In the genomic region with DNA sequence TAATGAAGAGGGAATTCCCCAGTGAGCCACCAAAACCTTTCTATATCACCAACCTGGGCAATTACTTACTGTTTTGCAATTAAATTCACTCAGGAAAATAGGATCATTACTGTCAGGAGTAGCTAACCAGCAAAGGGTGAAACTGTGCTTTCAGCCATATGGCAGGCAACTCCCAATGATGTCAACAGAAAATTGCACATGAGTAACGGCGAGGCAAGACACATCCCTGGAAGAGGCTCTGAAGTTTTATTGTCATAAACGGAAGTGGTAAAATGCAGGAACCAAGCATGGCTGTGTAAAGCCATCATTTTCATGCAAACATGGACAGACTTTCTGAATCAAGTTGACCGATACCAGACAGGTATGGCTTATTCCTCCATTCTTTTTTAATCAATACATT, we compare ENCODE assay signal across 25 cellular contexts.
DNase-seq lines count a peak whose midpoint lies in the region; ATAC-seq, FAIRE-seq and TF ChIP-seq lines count a peak whose summit lies in the region.
"Had no signal": no experiment of that assay in that cellular context is flagged by ENCODE, and none has a peak within 500 bp of the region (broad histone marks: within the 10 kb centered on the region; RNA-seq: fewer than 3 reads in every experiment).

No MANE protein-coding gene starts in this region.

- TF ChIP-seq CTCF in nephron progenitor cell (IDR thresholded peaks at IDR 0.05) = no peak

- H3K4me3 Mint-ChIP-seq in nephron progenitor cell = no peak overlapping the region

- peaks cover 3% of the 10 kb centered on the region for H3K27me3 Mint-ChIP-seq in nephron progenitor cell (ENCODE audit: low read depth, poor library complexity)

- H3K36me3 Mint-ChIP-seq in nephron progenitor cell (ENCODE audit: low read depth) = peaks cover 5% of the 10 kb centered on the region

- H3K27ac Mint-ChIP-seq in nephron progenitor cell = no peak overlapping the region

- no peak for ATAC-seq in HG02973 (IDR thresholded peaks at IDR 0.05; ENCODE audit: unreplicated experiment)
- ATAC-seq: GM12878, HCT116, HepG2 had no signal

- FAIRE-seq in endometrium (lab: Jason Lieb, UNC) = peak; percentile 64
- FAIRE-seq: D721Med, G401.6, GM12878, HepG2 had no signal

- H3K9me3 Mint-ChIP-seq in nephron progenitor cell = peaks cover 44% of the 10 kb centered on the region

- peak; percentile 1 for DNase-seq in NCI-H82 (lab: John Stamatoyannopoulos, UW)
- DNase-seq in NCI-H82 treated with DMSO at 0.1 percent for 48 hours (lab: John Stamatoyannopoulos, UW; ENCODE audit: unreplicated experiment) = no peak
- peak; percentile 52 for DNase-seq in NCI-H1694 (lab: John Stamatoyannopoulos, UW)
- no peak for DNase-seq in HK-2 (ENCODE audit: unreplicated experiment)
- no peak for DNase-seq in hippocampal formation (lab: John Stamatoyannopoulos, UW)
- DNase-seq in nephron progenitor cell = no peak
- DNase-seq: 8988T; DMS79 treated with DMSO at 0.1 percent for 48 hours; GOT3; KBM-7; MV-4-11; NCI-H1417; NCI-H1930; NCI-H446 treated with DMSO at 0.1 percent for 48 hours; NCI-H69; NK-92 treated with Interleukin-12 subunit alpha and Interleukin-12 subunit beta, amount 100 ng/mL, for 24 hours; Peyer's patch; SHP77 had no signal

- peaks cover 21% of the 10 kb centered on the region for H3K4me1 Mint-ChIP-seq in nephron progenitor cell

Comparison
In these comparisons a context has a peak if more than half of its experiments do, and no peak if none do; other contexts are left out.
1. DNase-seq: peak in NCI-H82 (single experiment) and NCI-H1694 (single experiment); none in NCI-H82 treated with DMSO at 0.1 percent for 48 hours (single experiment), HK-2 (single experiment), hippocampal formation (0 of 2) and nephron progenitor cell (single experiment).